In genomic region chr2:96809951-96810782, GRCh38 we compare ENCODE assay signal across 1 cellular context.
TF ChIP-seq lines count a peak whose summit lies in the region.

No MANE protein-coding gene starts in this region.

TF ChIP-seq in SK-N-SH treated with all-trans-retinoic acid at 6 μM for 48 hours, 23 proteins besides CTCF, POLR2A, EP300 and RAD21 (continued from another document):
- TF ChIP-seq CSRNP3 (CRISPR knock-in tag; IDR thresholded peaks at IDR 0.05) (no peak), TOX (CRISPR knock-in tag; IDR thresholded peaks at IDR 0.05; ENCODE audit: borderline replicate concordance) (no peak)
